In the genomic region with DNA sequence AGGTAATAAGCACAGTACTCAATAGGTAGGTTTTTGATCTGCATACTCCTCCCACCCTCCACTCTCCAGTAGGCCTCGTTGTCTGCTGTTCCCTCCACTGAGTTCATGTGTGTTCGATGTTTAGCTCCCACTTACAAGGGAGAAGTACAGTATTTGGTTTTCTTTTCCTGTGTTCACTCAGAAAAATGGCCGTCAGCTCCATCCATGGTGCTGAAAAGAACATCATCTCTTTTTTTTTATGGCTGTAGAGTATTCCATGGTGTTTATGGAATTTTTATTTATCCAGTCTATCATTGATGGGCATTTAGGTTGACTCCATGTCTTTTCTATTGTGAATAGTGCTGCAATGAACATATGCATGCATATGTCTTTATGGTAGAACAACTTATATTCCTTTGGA, we compare ENCODE assay signal across 23 cellular contexts.
"Had no signal": no experiment of that assay in that cellular context is flagged by ENCODE, and none has a peak within 500 bp of the region (broad histone marks: within the 10 kb centered on the region; RNA-seq: fewer than 3 reads in every experiment).

No MANE protein-coding gene starts in this region.

- H3K36me3 ChIP-seq: esophagus muscularis mucosa, gastrocnemius medialis, heart right ventricle, left lung, lower lobe of right lung had no signal

- H3K27ac ChIP-seq: coronary artery, dorsolateral prefrontal cortex, esophagus muscularis mucosa, foreskin keratinocyte, gastrocnemius medialis, heart right ventricle, left lung, lower lobe of right lung had no signal

- DNase-seq: dermis blood vessel endothelial cell; dorsolateral prefrontal cortex; effector CD4-positive, alpha-beta T cell; effector memory CD4-positive, alpha-beta T cell; foreskin keratinocyte; gastrocnemius medialis; glutamatergic neuron; head of caudate nucleus; heart right ventricle; hippocampal formation; left cardiac atrium; left lung; left ventricle myocardium superior; lower lobe of right lung; mesenchymal stem cell; mucosa of descending colon; naive B cell; naive thymus-derived CD8-positive, alpha-beta T cell had no signal

- H3K27me3 ChIP-seq: dorsolateral prefrontal cortex, esophagus muscularis mucosa, foreskin keratinocyte, gastrocnemius medialis, heart right ventricle, left lung had no signal

- FAIRE-seq: endothelial cell of umbilical vein, islet of Langerhans, keratinocyte had no signal

- H3K4me1 ChIP-seq: esophagus muscularis mucosa, foreskin keratinocyte, gastrocnemius medialis, heart right ventricle, left lung, lower lobe of right lung had no signal

- H3K4me3 ChIP-seq: coronary artery, dorsolateral prefrontal cortex, esophagus muscularis mucosa, gastrocnemius medialis, heart right ventricle, left lung, lower lobe of right lung, mucosa of descending colon had no signal

- ATAC-seq: foreskin keratinocyte; gastrocnemius medialis; heart right ventricle; left cardiac atrium; left lung; left ventricle myocardium superior; lower lobe of right lung; mucosa of descending colon; naive thymus-derived CD8-positive, alpha-beta T cell had no signal
